Comparison of ENCODE assay signal across 27 cellular contexts in the genomic region with DNA sequence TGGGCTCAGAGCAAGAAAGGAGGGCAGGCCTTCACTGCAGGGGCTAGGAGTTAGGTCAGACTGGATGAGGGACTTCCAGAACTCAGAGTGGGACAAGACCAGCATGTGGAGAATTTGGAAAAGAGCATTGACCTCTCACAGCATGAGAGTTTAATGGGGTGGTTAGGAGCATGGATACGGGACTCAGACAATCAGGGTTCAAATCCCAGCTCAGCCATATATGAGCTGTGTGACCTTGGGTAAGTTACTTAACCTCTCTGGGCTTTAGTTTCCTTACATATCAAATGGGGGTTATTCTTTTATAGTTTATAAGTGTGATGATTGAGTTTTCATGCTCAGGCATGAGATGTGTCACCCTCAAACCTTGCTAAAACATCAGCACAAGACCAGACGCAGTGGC.
"Had no signal": no experiment of that assay in that cellular context is flagged by ENCODE, and none has a peak within 500 bp of the region (broad histone marks: within the 10 kb centered on the region; RNA-seq: fewer than 3 reads in every experiment).

No MANE protein-coding gene starts in this region.

- DNase-seq: activated B cell treated with CpG ODN at 0.5 μM for 24 hours; activated CD4-positive, alpha-beta T cell treated with anti-CD3 and anti-CD28 coated beads for 48 hours; activated CD4-positive, alpha-beta T cell treated with anti-CD3 and anti-CD28 coated beads, Interleukin-2, amount 50 U/mL, for 1 hour; activated CD4-positive, alpha-beta T cell treated with anti-CD3 and anti-CD28 coated beads, Interleukin-2, amount 50 U/mL, for 48 hours; activated CD8-positive, alpha-beta memory T cell treated with anti-CD3 and anti-CD28 coated beads for 24 hours; activated CD8-positive, alpha-beta T cell treated with anti-CD3 and anti-CD28 coated beads for 36 hours; activated effector memory CD4-positive, alpha-beta T cell treated with anti-CD3 and anti-CD28 coated beads, Interleukin-2, amount 50 U/mL, for 16 hours; activated naive CD4-positive, alpha-beta T cell treated with anti-CD3 and anti-CD28 coated beads for 36 hours; activated naive CD8-positive, alpha-beta T cell treated with anti-CD3 and anti-CD28 coated beads for 36 hours; activated naive CD8-positive, alpha-beta T cell treated with anti-CD3 and anti-CD28 coated beads, Interleukin-2, amount 50 U/mL, for 24 hours; activated T-cell treated with anti-CD3 and anti-CD28 coated beads, Interleukin-2, amount 50 U/mL, for 4 hours; central memory CD4-positive, alpha-beta T cell; cerebellar nuclear complex; colonic mucosa; effector CD8-positive, alpha-beta T cell; foreskin fibroblast; head of caudate nucleus; T1000; WERI-Rb-1 had no signal

- H3K27ac ChIP-seq: ascending aorta, breast epithelium, cardiac muscle cell, colonic mucosa, WERI-Rb-1 had no signal

- ATAC-seq: activated CD8-positive, alpha-beta T cell treated with anti-CD3 and anti-CD28 coated beads for 36 hours; activated naive CD8-positive, alpha-beta T cell treated with anti-CD3 and anti-CD28 coated beads, Interleukin-2, amount 50 U/mL, for 24 hours; activated T-cell treated with anti-CD3 and anti-CD28 coated beads, Interleukin-2, amount 50 U/mL, for 4 hours; esophagus mucosa had no signal

- H3K4me1 Mint-ChIP-seq: activated naive CD8-positive, alpha-beta T cell treated with anti-CD3 and anti-CD28 coated beads for 36 hours had no signal

- H3K36me3 Mint-ChIP-seq: activated naive CD4-positive, alpha-beta T cell treated with anti-CD3 and anti-CD28 coated beads, Interleukin-2, amount 50 U/mL, for 24 hours; activated naive CD8-positive, alpha-beta T cell treated with anti-CD3 and anti-CD28 coated beads for 36 hours; brain had no signal

- H3K4me1 ChIP-seq: ascending aorta, breast epithelium, colonic mucosa had no signal

- FAIRE-seq: frontal cortex had no signal

- H3K36me3 ChIP-seq: ascending aorta, breast epithelium, cardiac muscle cell, colonic mucosa, WERI-Rb-1 had no signal

- H3K27me3 ChIP-seq: ascending aorta, breast epithelium, cardiac muscle cell, colonic mucosa had no signal

- H3K9me3 ChIP-seq: ascending aorta, breast epithelium, colonic mucosa had no signal

- H3K4me3 Mint-ChIP-seq: activated B cell treated with CpG ODN at 0.5 μM for 24 hours; activated CD8-positive, alpha-beta T cell treated with anti-CD3 and anti-CD28 coated beads for 36 hours; activated naive CD4-positive, alpha-beta T cell treated with anti-CD3 and anti-CD28 coated beads for 36 hours; activated naive CD4-positive, alpha-beta T cell treated with anti-CD3 and anti-CD28 coated beads, Interleukin-2, amount 50 U/mL, for 24 hours; activated naive CD8-positive, alpha-beta T cell treated with anti-CD3 and anti-CD28 coated beads for 36 hours; activated naive CD8-positive, alpha-beta T cell treated with anti-CD3 and anti-CD28 coated beads, Interleukin-2, amount 50 U/mL, for 24 hours; activated T-cell treated with anti-CD3 and anti-CD28 coated beads, Interleukin-2, amount 50 U/mL, for 4 hours had no signal

- H3K27ac Mint-ChIP-seq: activated B cell treated with CpG ODN at 0.5 μM for 24 hours; activated CD8-positive, alpha-beta T cell treated with anti-CD3 and anti-CD28 coated beads for 36 hours; activated naive CD4-positive, alpha-beta T cell treated with anti-CD3 and anti-CD28 coated beads for 36 hours; activated naive CD4-positive, alpha-beta T cell treated with anti-CD3 and anti-CD28 coated beads, Interleukin-2, amount 50 U/mL, for 24 hours; activated naive CD8-positive, alpha-beta T cell treated with anti-CD3 and anti-CD28 coated beads for 36 hours; activated naive CD8-positive, alpha-beta T cell treated with anti-CD3 and anti-CD28 coated beads, Interleukin-2, amount 50 U/mL, for 24 hours; activated T-helper 2 cell treated with anti-CD3 and anti-CD28 coated beads, Interferon-gamma antibody, Interleukin-2, Interleukin-4, amounts not matched to agents 10 μg/mL and 5 μg/mL and 100 μg/mL, durations not matched to agents 14 hours and 24 hours and 36 hours had no signal

- H3K9me3 Mint-ChIP-seq: activated B cell treated with CpG ODN at 0.5 μM for 24 hours; activated CD8-positive, alpha-beta T cell treated with anti-CD3 and anti-CD28 coated beads for 36 hours; activated naive CD4-positive, alpha-beta T cell treated with anti-CD3 and anti-CD28 coated beads for 36 hours; activated naive CD4-positive, alpha-beta T cell treated with anti-CD3 and anti-CD28 coated beads, Interleukin-2, amount 50 U/mL, for 24 hours; activated naive CD8-positive, alpha-beta T cell treated with anti-CD3 and anti-CD28 coated beads for 36 hours; activated naive CD8-positive, alpha-beta T cell treated with anti-CD3 and anti-CD28 coated beads, Interleukin-2, amount 50 U/mL, for 24 hours; activated T-cell treated with anti-CD3 and anti-CD28 coated beads, Interleukin-2, amount 50 U/mL, for 4 hours; activated T-helper 2 cell treated with anti-CD3 and anti-CD28 coated beads, Interferon-gamma antibody, Interleukin-2, Interleukin-4, amounts not matched to agents 10 μg/mL and 5 μg/mL and 100 μg/mL, durations not matched to agents 14 hours and 24 hours and 36 hours; brain had no signal

- H3K4me3 ChIP-seq: ascending aorta, breast epithelium, cardiac muscle cell, colonic mucosa had no signal

- H3K27me3 Mint-ChIP-seq: activated CD8-positive, alpha-beta T cell treated with anti-CD3 and anti-CD28 coated beads for 36 hours; activated naive CD4-positive, alpha-beta T cell treated with anti-CD3 and anti-CD28 coated beads, Interleukin-2, amount 50 U/mL, for 24 hours; activated naive CD8-positive, alpha-beta T cell treated with anti-CD3 and anti-CD28 coated beads for 36 hours; activated naive CD8-positive, alpha-beta T cell treated with anti-CD3 and anti-CD28 coated beads, Interleukin-2, amount 50 U/mL, for 24 hours had no signal
